Comparison of ENCODE assay signal across 14 cellular contexts in genomic region chr11:1688336-1688947, GRCh38. TPM values are rescaled to one million over a fixed set of nuclear protein-coding genes. Genes with fewer than 3 reads are reported as not detected.
DNase-seq lines count a peak whose midpoint lies in the region; ATAC-seq, FAIRE-seq and TF ChIP-seq lines count a peak whose summit lies in the region.
"Not testable (repeated sequence)": the region's sequence is repeated elsewhere in the genome, so short reads cannot be mapped to it uniquely, and the experiment has no call there.
"Had no signal": no experiment of that assay in that cellular context is flagged by ENCODE, and none has a peak within 500 bp of the region (broad histone marks: within the 10 kb centered on the region; RNA-seq: fewer than 3 reads in every experiment).

No MANE protein-coding gene starts in this region.

- not testable (repeated sequence) for H3K36me3 ChIP-seq in Caco-2 (ENCODE audit: control insufficient read depth, insufficient read depth, low read length); bronchial epithelial cell (ENCODE audit: control insufficient read depth, insufficient read depth, low read length); endodermal cell (ENCODE audit: control insufficient read depth, insufficient read depth, low read length); HepG2 (replicated peaks in 1 of 2; ENCODE audit: control insufficient read depth in 1 of 2, insufficient read depth in 2 of 2, low read length in 2 of 2); naive thymus-derived CD4-positive, alpha-beta T cell (ENCODE audit: control insufficient read depth in 2 of 3, insufficient read depth in 3 of 3, low read length in 3 of 3)

- H3K4me1 Mint-ChIP-seq in Caco-2 (ENCODE audit: low read depth, unreplicated experiment) (peaks cover 38% of the 10 kb centered on the region), endodermal cell (peaks cover 16% of the 10 kb centered on the region), progenitor cell of endocrine pancreas (ENCODE audit: low read depth) (peaks cover 44% of the 10 kb centered on the region)
- H3K4me1 Mint-ChIP-seq in activated CD8-positive, alpha-beta T cell treated with anti-CD3 and anti-CD28 coated beads for 36 hours (ENCODE audit: low read depth) = not testable (repeated sequence)
- peaks cover 0 to 12% (median 4%) of the 10 kb centered on the region in 7 donors for H3K4me1 Mint-ChIP-seq in naive thymus-derived CD4-positive, alpha-beta T cell

- not testable (repeated sequence) for H3K9me3 ChIP-seq in Caco-2; endodermal cell (ENCODE audit: control insufficient read depth, low read length); HepG2 (ENCODE audit: low read length); naive thymus-derived CD4-positive, alpha-beta T cell (ENCODE audit: control insufficient read depth in 2 of 3, low read length in 3 of 3)

- not testable (repeated sequence) for H3K27ac ChIP-seq in endodermal cell (ENCODE audit: low read depth, low read length); naive thymus-derived CD4-positive, alpha-beta T cell (ENCODE audit: low read depth, low read length)
- peak overlapping the region; percentile 100 for H3K27ac ChIP-seq in HepG2 (ENCODE audit: extremely low read length, insufficient read depth, low read length)

- H3K27me3 ChIP-seq in Caco-2 (replicated peaks; ENCODE audit: control insufficient read depth, insufficient read depth, low read length); bronchial epithelial cell (ENCODE audit: control insufficient read depth, insufficient read depth, low read length); HepG2 (ENCODE audit: control insufficient read depth in 1 of 2, insufficient read depth in 2 of 2, low read length in 2 of 2); naive thymus-derived CD4-positive, alpha-beta T cell (ENCODE audit: control insufficient read depth in 2 of 2, insufficient read depth in 2 of 2, low read length in 2 of 2): not testable (repeated sequence)
- peaks cover 59% of the 10 kb centered on the region for H3K27me3 ChIP-seq in endodermal cell (ENCODE audit: control insufficient read depth, insufficient read depth, low read length, poor library complexity, severe bottlenecking)

- H3K27me3 Mint-ChIP-seq in Caco-2 (ENCODE audit: insufficient read depth, unreplicated experiment); progenitor cell of endocrine pancreas: not testable (repeated sequence)
- peaks cover 14% of the 10 kb centered on the region for H3K27me3 Mint-ChIP-seq in activated CD8-positive, alpha-beta T cell treated with anti-CD3 and anti-CD28 coated beads for 36 hours
- H3K27me3 Mint-ChIP-seq in endodermal cell (ENCODE audit: insufficient read depth) = peaks cover 65% of the 10 kb centered on the region
- H3K27me3 Mint-ChIP-seq in naive thymus-derived CD4-positive, alpha-beta T cell = peaks cover 12 to 28% (median 18%) of the 10 kb centered on the region in 5 donors

- not testable (repeated sequence) for TF ChIP-seq RAD21 in HepG2 (CRISPR knock-in tag; IDR thresholded peaks at IDR 0.05)

- H3K4me2 ChIP-seq in HepG2 (ENCODE audit: low read depth, low read length) = not testable (repeated sequence)

- H3K4me3 ChIP-seq in Caco-2 (ENCODE audit: low read depth, low read length); bronchial epithelial cell (ENCODE audit: low read depth, low read length); endodermal cell (ENCODE audit: low read length); HepG2 (replicated peaks in 1 of 3; ENCODE audit: insufficient read depth in 1 of 3, low read depth in 2 of 3, low read length in 3 of 3); naive thymus-derived CD4-positive, alpha-beta T cell (ENCODE audit: low read length): not testable (repeated sequence)

- not testable (repeated sequence) for H4K20me1 ChIP-seq in HepG2 (ENCODE audit: insufficient read depth, low read length)

- ATAC-seq in activated CD8-positive, alpha-beta T cell treated with anti-CD3 and anti-CD28 coated beads for 36 hours = peak; percentile 45
- ATAC-seq in HepG2 = not testable (repeated sequence)
- ATAC-seq in naive thymus-derived CD4-positive, alpha-beta T cell = peak; percentile 17

- 87 to 93% methylated on average over 10 to 16 of the region's 19 CpGs for WGBS in endodermal cell (ENCODE audit: insufficient coverage in 1 of 2, insufficient read length in 1 of 2), 2 experiments
- 96% methylated on average over 16 of the region's 19 CpGs for WGBS in HepG2 (ENCODE audit: low lambda C conversion rate)

- not testable (repeated sequence) for H2AFZ ChIP-seq in HepG2 (ENCODE audit: low read length)

- H3K36me3 Mint-ChIP-seq in Caco-2 (ENCODE audit: insufficient read depth, unreplicated experiment); activated CD8-positive, alpha-beta T cell treated with anti-CD3 and anti-CD28 coated beads for 36 hours (ENCODE audit: low read depth); endodermal cell (ENCODE audit: low read depth); naive thymus-derived CD4-positive, alpha-beta T cell; progenitor cell of endocrine pancreas (ENCODE audit: insufficient read depth): not testable (repeated sequence)

- in situ Hi-C loops in HepG2 (cut with HindIII; ENCODE audit: extremely low pct_ligation_motif_present, low pct_unique_long_range_greater_than_20kb) = not testable (repeated sequence)

- H3K4me1 ChIP-seq in Caco-2 (peaks cover 38% of the 10 kb centered on the region), HepG2 (ENCODE audit: insufficient read depth, low read length) (peaks cover 64% of the 10 kb centered on the region)
- H3K4me1 ChIP-seq in endodermal cell (ENCODE audit: control insufficient read depth, insufficient read depth, low read length); naive thymus-derived CD4-positive, alpha-beta T cell (ENCODE audit: control insufficient read depth in 2 of 2, insufficient read depth in 2 of 2, low read length in 2 of 2): not testable (repeated sequence)

- not testable (repeated sequence) for H3K9me3 Mint-ChIP-seq in Caco-2 (ENCODE audit: unreplicated experiment); activated CD8-positive, alpha-beta T cell treated with anti-CD3 and anti-CD28 coated beads for 36 hours; endodermal cell; naive thymus-derived CD4-positive, alpha-beta T cell; progenitor cell of endocrine pancreas (ENCODE audit: low read depth)

- H3K27ac Mint-ChIP-seq in Caco-2 (ENCODE audit: unreplicated experiment) (peak overlapping the region; percentile 91), progenitor cell of endocrine pancreas (peak overlapping the region; percentile 69)
- not testable (repeated sequence) for H3K27ac Mint-ChIP-seq in activated CD8-positive, alpha-beta T cell treated with anti-CD3 and anti-CD28 coated beads for 36 hours; endodermal cell; naive thymus-derived CD4-positive, alpha-beta T cell

- CTCF ChIA-PET in Caco-2 (lab: Charles Lee); activated CD8-positive, alpha-beta T cell treated with anti-CD3 and anti-CD28 coated beads for 36 hours (lab: Charles Lee); HepG2 (lab: Yijun Ruan, JAX; ENCODE audit: low intra/inter-chr PET ratio, low total read pairs); naive thymus-derived CD4-positive, alpha-beta T cell (lab: Charles Lee): not testable (repeated sequence)

- not testable (repeated sequence) for DNase-seq in Caco-2; activated CD8-positive, alpha-beta T cell treated with anti-CD3 and anti-CD28 coated beads for 36 hours; bronchial epithelial cell (ENCODE audit: low read depth); HepG2 (ENCODE audit: low spot score); naive thymus-derived CD4-positive, alpha-beta T cell; progenitor cell of endocrine pancreas (ENCODE audit: low spot score, unreplicated experiment)
- peak; percentile 19 for DNase-seq in endodermal cell

- H3K79me2 ChIP-seq in HepG2 (ENCODE audit: insufficient read depth, low read length) = not testable (repeated sequence)

- not testable (repeated sequence) for H3K4me3 Mint-ChIP-seq in Caco-2 (ENCODE audit: unreplicated experiment); activated CD8-positive, alpha-beta T cell treated with anti-CD3 and anti-CD28 coated beads for 36 hours; endodermal cell; naive thymus-derived CD4-positive, alpha-beta T cell; progenitor cell of endocrine pancreas (ENCODE audit: low read depth)

- not testable (repeated sequence) for TF ChIP-seq POLR2A in HepG2 (IDR thresholded peaks at IDR 0.05; ENCODE audit: insufficient read depth in 1 of 2, low read depth in 2 of 2, low read length in 2 of 2)

- not testable (repeated sequence) for BruUV-seq in Caco-2 (replicated peaks; lab: Mats Ljungman, UMichigan)
- BruUV-seq in HepG2 (replicated peaks; lab: Mats Ljungman, UMichigan) = TSS peak; percentile 81

- not testable (repeated sequence) for TF ChIP-seq EP300 in HepG2 (IDR thresholded peaks at IDR 0.05; ENCODE audit: low read depth in 2 of 2, low read length in 2 of 2); HepG2 (CRISPR knock-in tag; IDR thresholded peaks at IDR 0.05; ENCODE audit: borderline replicate concordance)

- H3K9ac ChIP-seq in endodermal cell (ENCODE audit: extremely low read depth, low read length, poor library complexity, severe bottlenecking); HepG2 (ENCODE audit: insufficient read depth, low read depth, low read length): not testable (repeated sequence)

- FAIRE-seq in bronchial epithelial cell (lab: Jason Lieb, UNC) = peak; percentile 68
- FAIRE-seq in HepG2 (lab: Jason Lieb, UNC) = peak; percentile 39

- POLR2A ChIA-PET in Caco-2 (lab: Charles Lee); activated CD8-positive, alpha-beta T cell treated with anti-CD3 and anti-CD28 coated beads for 36 hours (lab: Charles Lee); HepG2 (lab: Yijun Ruan, JAX); naive thymus-derived CD4-positive, alpha-beta T cell (lab: Charles Lee): not testable (repeated sequence)

- intact Hi-C loops in Caco-2 (cut with micrococcal nuclease; ENCODE audit: unreplicated experiment); activated CD8-positive, alpha-beta T cell treated with anti-CD3 and anti-CD28 coated beads for 36 hours (cut with micrococcal nuclease); HepG2 (cut with micrococcal nuclease; ENCODE audit: unreplicated experiment); naive thymus-derived CD4-positive, alpha-beta T cell (cut with micrococcal nuclease): not testable (repeated sequence)

- TF ChIP-seq CTCF in Caco-2 (IDR thresholded peaks at IDR 0.05; ENCODE audit: insufficient read depth in 1 of 2, low read depth in 1 of 2, low read length in 1 of 2, severe bottlenecking in 1 of 2, unreplicated experiment in 1 of 2); activated CD8-positive, alpha-beta T cell treated with anti-CD3 and anti-CD28 coated beads for 36 hours (IDR thresholded peaks at IDR 0.05); bronchial epithelial cell (IDR thresholded peaks at IDR 0.05; ENCODE audit: insufficient read depth, low read length, severe bottlenecking); endodermal cell (conservative IDR thresholded peaks at IDR 0.05); HepG2 (CRISPR knock-in tag; IDR thresholded peaks at IDR 0.05); progenitor cell of endocrine pancreas (IDR thresholded peaks at IDR 0.05; ENCODE audit: unreplicated experiment): not testable (repeated sequence)

RNA-seq across cellular contexts. Expression of gene KRTAP5-6, which starts 8.6 kb away (rescaled TPM):
- total RNA-seq in Caco-2 (2022) (not detected in 2 replicates), bronchial epithelial cell (not detected in 2 replicates), endodermal cell (not detected), HepG2 (2016; rRNA removed; fragmentation: Illumina TruSeq; extraction: Trizol) (not detected in 2 replicates), progenitor cell of endocrine pancreas (not detected in 2 replicates)
- total RNA-seq in activated CD8-positive, alpha-beta T cell treated with anti-CD3 and anti-CD28 coated beads for 36 hours = not detected
- polyA plus RNA-seq in endodermal cell (2013, experiment 1 of 2) = not detected
- not detected for polyA plus RNA-seq in endodermal cell (2013, experiment 2 of 2)
- total RNA-seq in HepG2 (2016; cell fraction: cytosol; rRNA removed; fragmentation: Illumina TruSeq; extraction: Trizol; ENCODE audit: low read depth) = not detected in 2 replicates
- not detected in 2 replicates for total RNA-seq in HepG2 (2016; cell fraction: insoluble cytoplasmic fraction; rRNA removed; fragmentation: Illumina TruSeq; extraction: Trizol)
- not detected in 2 replicates for total RNA-seq in HepG2 (2016; cell fraction: membrane; rRNA removed; fragmentation: Illumina TruSeq; extraction: Trizol)
- not detected in 2 replicates for total RNA-seq in HepG2 (2016; cell fraction: nucleus; rRNA removed; fragmentation: Illumina TruSeq; extraction: Trizol)
- polyA plus RNA-seq in HepG2 (2011; rRNA removed) = not detected in 2 replicates
- 0.15 TPM in 1 of 2 replicates, not detected in the other for polyA plus RNA-seq in HepG2 (2011; cell fraction: cytosol; rRNA removed)
- 0.35 and 0.43 TPM in 2 replicates for polyA plus RNA-seq in HepG2 (2011; cell fraction: nucleus; rRNA removed)
- not detected in 2 replicates for polyA plus RNA-seq in HepG2 (2012)
- not detected in 2 replicates for polyA plus RNA-seq in HepG2 (2016; cell fraction: cytosol; fragmentation: Illumina TruSeq; extraction: Trizol; ENCODE audit: low read depth)
- not detected in 2 replicates for polyA plus RNA-seq in HepG2 (2016; cell fraction: insoluble cytoplasmic fraction; fragmentation: Illumina TruSeq; extraction: Trizol; ENCODE audit: low read depth)
- polyA plus RNA-seq in HepG2 (2016; cell fraction: membrane; fragmentation: Illumina TruSeq; extraction: Trizol; ENCODE audit: low read depth) = not detected in 2 replicates
- polyA plus RNA-seq in HepG2 (2016; cell fraction: nucleus; fragmentation: Illumina TruSeq; extraction: Trizol; ENCODE audit: insufficient read depth, low read depth) = not detected in 2 replicates
- polyA minus RNA-seq in HepG2 (2011; rRNA and poly(A)+ RNA removed; ENCODE audit: low replicate concordance) = not detected in 2 replicates
- polyA minus RNA-seq in HepG2 (2011; cell fraction: cytosol; rRNA and poly(A)+ RNA removed) = not detected in 2 replicates
- not detected in 2 replicates for polyA minus RNA-seq in HepG2 (2011; cell fraction: nucleus; rRNA and poly(A)+ RNA removed)
- not detected for total RNA-seq in naive thymus-derived CD4-positive, alpha-beta T cell
- polyA plus RNA-seq in naive thymus-derived CD4-positive, alpha-beta T cell = not detected
- total RNA-seq: A172; CD4-positive, alpha-beta T cell; Daoy; H7; HFFc6; HT1080; IMR-90 had no signal
- polyA plus RNA-seq: IMR-90 had no signal

RNA-seq across cellular contexts. Expression of gene KRTAP5-5, which starts 58.9 kb away (rescaled TPM):
- total RNA-seq in Caco-2 (2022) (not detected in 2 replicates), bronchial epithelial cell (not detected in 2 replicates), endodermal cell (not detected), HepG2 (2016; rRNA removed; fragmentation: Illumina TruSeq; extraction: Trizol) (not detected in 2 replicates), progenitor cell of endocrine pancreas (not detected in 2 replicates)
- not detected for total RNA-seq in activated CD8-positive, alpha-beta T cell treated with anti-CD3 and anti-CD28 coated beads for 36 hours
- not detected for polyA plus RNA-seq in endodermal cell (2013, experiment 1 of 2)
- polyA plus RNA-seq in endodermal cell (2013, experiment 2 of 2) = not detected
- total RNA-seq in HepG2 (2016; cell fraction: cytosol; rRNA removed; fragmentation: Illumina TruSeq; extraction: Trizol; ENCODE audit: low read depth) = not detected in 2 replicates
- total RNA-seq in HepG2 (2016; cell fraction: insoluble cytoplasmic fraction; rRNA removed; fragmentation: Illumina TruSeq; extraction: Trizol) = not detected in 2 replicates
- total RNA-seq in HepG2 (2016; cell fraction: membrane; rRNA removed; fragmentation: Illumina TruSeq; extraction: Trizol) = not detected in 2 replicates
- not detected in 2 replicates for total RNA-seq in HepG2 (2016; cell fraction: nucleus; rRNA removed; fragmentation: Illumina TruSeq; extraction: Trizol)
- polyA plus RNA-seq in HepG2 (2011; rRNA removed) = not detected in 2 replicates
- not detected in 2 replicates for polyA plus RNA-seq in HepG2 (2011; cell fraction: cytosol; rRNA removed)
- not detected in 2 replicates for polyA plus RNA-seq in HepG2 (2011; cell fraction: nucleus; rRNA removed)
- polyA plus RNA-seq in HepG2 (2012) = not detected in 2 replicates
- not detected in 2 replicates for polyA plus RNA-seq in HepG2 (2016; cell fraction: cytosol; fragmentation: Illumina TruSeq; extraction: Trizol; ENCODE audit: low read depth)
- not detected in 2 replicates for polyA plus RNA-seq in HepG2 (2016; cell fraction: insoluble cytoplasmic fraction; fragmentation: Illumina TruSeq; extraction: Trizol; ENCODE audit: low read depth)
- not detected in 2 replicates for polyA plus RNA-seq in HepG2 (2016; cell fraction: membrane; fragmentation: Illumina TruSeq; extraction: Trizol; ENCODE audit: low read depth)
- polyA plus RNA-seq in HepG2 (2016; cell fraction: nucleus; fragmentation: Illumina TruSeq; extraction: Trizol; ENCODE audit: insufficient read depth, low read depth) = not detected in 2 replicates
- polyA minus RNA-seq in HepG2 (2011; rRNA and poly(A)+ RNA removed; ENCODE audit: low replicate concordance) = not detected in 2 replicates
- polyA minus RNA-seq in HepG2 (2011; cell fraction: cytosol; rRNA and poly(A)+ RNA removed) = not detected in 2 replicates
- polyA minus RNA-seq in HepG2 (2011; cell fraction: nucleus; rRNA and poly(A)+ RNA removed) = not detected in 2 replicates
- not detected for total RNA-seq in naive thymus-derived CD4-positive, alpha-beta T cell
- not detected for polyA plus RNA-seq in naive thymus-derived CD4-positive, alpha-beta T cell
- total RNA-seq: A172; CD4-positive, alpha-beta T cell; Daoy; H7; HFFc6; HT1080; IMR-90 had no signal
- polyA plus RNA-seq: IMR-90 had no signal
